In genomic region chr17:78092794-78093324, GRCh38 we compare ENCODE assay signal across 19 cellular contexts. TPM values are rescaled to one million over a fixed set of nuclear protein-coding genes. Genes with fewer than 3 reads are reported as not detected.
DNase-seq lines count a peak whose midpoint lies in the region; ATAC-seq, FAIRE-seq and TF ChIP-seq lines count a peak whose summit lies in the region.
"Had no signal": no experiment of that assay in that cellular context is flagged by ENCODE, and none has a peak within 500 bp of the region (broad histone marks: within the 10 kb centered on the region; RNA-seq: fewer than 3 reads in every experiment).

No MANE protein-coding gene starts in this region.

- POLR2A ChIA-PET in activated naive CD8-positive, alpha-beta T cell treated with anti-CD3 and anti-CD28 coated beads, Interleukin-2, amount 10 ng/mL, durations not matched to agents 7 days and 5 days (lab: Charles Lee), result no interaction called here
- POLR2A ChIA-PET in PC-3 (lab: Charles Lee; ENCODE audit: unreplicated experiment) (interaction anchor here (0.8 kb wide), 1 partner anchor 52 kb away, joined by 4 read pairs; no protein-coding TSS in a partner anchor), K562 (lab: Yijun Ruan, JAX) (interaction anchor here (0.6 to 1.3 kb wide), 2 partner anchors 20 to 94 kb away, joined by 3 to 4 read pairs; partner anchors contain the start of genes AFMID and TK1)

- peaks cover 3% of the 10 kb centered on the region for H3K4me1 Mint-ChIP-seq in activated naive CD8-positive, alpha-beta T cell treated with anti-CD3 and anti-CD28 coated beads, Interleukin-2, amount 10 ng/mL, durations not matched to agents 7 days and 5 days
- H3K4me1 Mint-ChIP-seq in activated naive CD8-positive, alpha-beta T cell treated with anti-CD3 and anti-CD28 coated beads, Interleukin-2, amount 50 U/mL, for 24 hours, result peaks cover 8% of the 10 kb centered on the region

- in situ Hi-C loops in K562 (cut with MboI), result no loop called here

- no peak for TF ChIP-seq RAD21 in K562 (CRISPR knock-in tag; conservative IDR thresholded peaks at IDR 0.05 in 1 of 2, IDR thresholded peaks at IDR 0.05 in 1 of 2)

- no peaks in the 10 kb centered on the region for H3K9me2 ChIP-seq in PC-3 (replicated peaks; ENCODE audit: low read length)

- H3K79me2 ChIP-seq in PC-3 (ENCODE audit: low read length) (no peaks in the 10 kb centered on the region), K562 (ENCODE audit: control insufficient read depth, insufficient read depth, low read length) (no peaks in the 10 kb centered on the region)

- H2AFZ ChIP-seq in PC-3 (ENCODE audit: low read length), result no peak overlapping the region
- no peak overlapping the region for H2AFZ ChIP-seq in K562 (ENCODE audit: low read depth, low read length)

- TF ChIP-seq CTCF in PC-3 (conservative IDR thresholded peaks at IDR 0.05; ENCODE audit: low read depth, low read length) (no peak), K562 (IDR thresholded peaks at IDR 0.05 in 2 of 3, conservative IDR thresholded peaks at IDR 0.05 in 1 of 3; ENCODE audit: insufficient read depth in 2 of 3, low read depth in 1 of 3, low read length in 3 of 3) (no peak), sigmoid colon (IDR thresholded peaks at IDR 0.05) (no peak)

- TF ChIP-seq POLR2A in K562 (conservative IDR thresholded peaks at IDR 0.05) (no peak), sigmoid colon (IDR thresholded peaks at IDR 0.05) (no peak)

- peaks cover 32% of the 10 kb centered on the region for H3K36me3 Mint-ChIP-seq in activated naive CD8-positive, alpha-beta T cell treated with anti-CD3 and anti-CD28 coated beads, Interleukin-2, amount 10 ng/mL, durations not matched to agents 7 days and 5 days
- peaks cover 25% of the 10 kb centered on the region for H3K36me3 Mint-ChIP-seq in activated naive CD8-positive, alpha-beta T cell treated with anti-CD3 and anti-CD28 coated beads, Interleukin-2, amount 50 U/mL, for 24 hours (ENCODE audit: low read depth)

- no peak for ATAC-seq in activated naive CD8-positive, alpha-beta T cell treated with anti-CD3 and anti-CD28 coated beads, Interleukin-2, amount 10 ng/mL, durations not matched to agents 7 days and 5 days (ENCODE audit: low read depth)
- no peak for ATAC-seq in activated naive CD8-positive, alpha-beta T cell treated with anti-CD3 and anti-CD28 coated beads, Interleukin-2, amount 50 U/mL, for 24 hours
- ATAC-seq in PC-3 (no peak), K562 (no peak), HG02623 (IDR thresholded peaks at IDR 0.05; ENCODE audit: unreplicated experiment) (no peak), GM19395 (IDR thresholded peaks at IDR 0.05; ENCODE audit: unreplicated experiment) (no peak)
- ATAC-seq: GM12878, HepG2 had no signal

- H3F3A ChIP-seq in PC-3 (ENCODE audit: low read length, unreplicated experiment), result no peaks in the 10 kb centered on the region

- WGBS in K562 (ENCODE audit: insufficient coverage, low coverage, missing lambda C conversion rate), result 68% methylated on average over 6 of the region's 6 CpGs
- 91 to 92% methylated on average over 6 of the region's 6 CpGs for WGBS in sigmoid colon, 2 donors

- CTCF ChIA-PET in PC-3 (lab: Charles Lee), result no interaction called here
- CTCF ChIA-PET in K562 (lab: Yijun Ruan, JAX; ENCODE audit: low intra/inter-chr PET ratio), result no interaction called here

- intact Hi-C loops in PC-3 (cut with micrococcal nuclease), result no loop called here
- intact Hi-C loops in K562 (cut with micrococcal nuclease), result no loop called here
- intact Hi-C loops in sigmoid colon (cut with DNase I), result no loop called here

- no peak overlapping the region for H3K9ac ChIP-seq in PC-3 (ENCODE audit: low read length)
- no peak overlapping the region for H3K9ac ChIP-seq in K562 (ENCODE audit: insufficient read depth in 1 of 2, low read depth in 2 of 2, low read length in 2 of 2)
- H3K9ac ChIP-seq: BLaER1 had no signal

- H3K9me3 Mint-ChIP-seq in activated naive CD8-positive, alpha-beta T cell treated with anti-CD3 and anti-CD28 coated beads, Interleukin-2, amount 10 ng/mL, durations not matched to agents 7 days and 5 days, result no peaks in the 10 kb centered on the region
- H3K9me3 Mint-ChIP-seq in activated naive CD8-positive, alpha-beta T cell treated with anti-CD3 and anti-CD28 coated beads, Interleukin-2, amount 50 U/mL, for 24 hours, result no peaks in the 10 kb centered on the region

- H3K4me2 ChIP-seq in PC-3 (ENCODE audit: low read length) (no peak overlapping the region), K562 (ENCODE audit: insufficient read depth, low read length) (no peak overlapping the region)
- H3K4me2 ChIP-seq: BLaER1 had no signal

- H3K9me1 ChIP-seq in K562 (ENCODE audit: control insufficient read depth, insufficient read depth, low read length), result no peaks in the 10 kb centered on the region

- no peak for DNase-seq in activated naive CD8-positive, alpha-beta T cell treated with anti-CD3 and anti-CD28 coated beads, Interleukin-2, amount 10 ng/mL, durations not matched to agents 7 days and 5 days
- no peak for DNase-seq in activated naive CD8-positive, alpha-beta T cell treated with anti-CD3 and anti-CD28 coated beads, Interleukin-2, amount 50 U/mL, for 24 hours
- peak; percentile 49 for DNase-seq in PC-3
- no peak for DNase-seq in K562 (ENCODE audit: extremely low read depth in 1 of 4, low spot score in 3 of 4)
- DNase-seq in sigmoid colon, result peak; percentile 47
- DNase-seq in NCI-H2196 (lab: John Stamatoyannopoulos, UW; ENCODE audit: unreplicated experiment), result no peak
- DNase-seq: 8988T, AML-193, DMS 273 treated with DMSO at 0.1 percent for 48 hours, GOT3 had no signal

- H3K4me1 ChIP-seq in PC-3 (ENCODE audit: insufficient read depth, low read length), result no peaks in the 10 kb centered on the region
- H3K4me1 ChIP-seq in K562 (replicated peaks in 1 of 2; ENCODE audit: control insufficient read depth in 2 of 2, insufficient read depth in 2 of 2, low read length in 2 of 2), result no peaks in the 10 kb centered on the region
- H3K4me1 ChIP-seq in sigmoid colon, result no peaks in the 10 kb centered on the region
- H3K4me1 ChIP-seq: BLaER1, HAP-1 had no signal

- BruUV-seq in PC-3 (replicated peaks; lab: Mats Ljungman, UMichigan), result no TSS peak
- BruUV-seq in K562 (replicated peaks; lab: Mats Ljungman, UMichigan), result no TSS peak

- TF ChIP-seq EP300 in K562 (IDR thresholded peaks at IDR 0.05; ENCODE audit: low read length) (no peak), sigmoid colon (IDR thresholded peaks at IDR 0.05) (no peak)

- H3K27ac ChIP-seq in PC-3 (ENCODE audit: low read length), result no peak overlapping the region
- no peak overlapping the region for H3K27ac ChIP-seq in K562 (ENCODE audit: extremely low read depth, low read depth, low read length)
- no peak overlapping the region for H3K27ac ChIP-seq in sigmoid colon
- H3K27ac ChIP-seq: BLaER1 had no signal

- H3K4me3 ChIP-seq in PC-3 (ENCODE audit: low read length), result no peak overlapping the region
- H3K4me3 ChIP-seq in K562, result no peak overlapping the region
- H3K4me3 ChIP-seq in sigmoid colon, result no peak overlapping the region
- H3K4me3 ChIP-seq: BLaER1, GM12878, HAP-1 had no signal

- peak overlapping the region; percentile 21 for H3K27ac Mint-ChIP-seq in activated naive CD8-positive, alpha-beta T cell treated with anti-CD3 and anti-CD28 coated beads, Interleukin-2, amount 10 ng/mL, durations not matched to agents 7 days and 5 days
- H3K27ac Mint-ChIP-seq in activated naive CD8-positive, alpha-beta T cell treated with anti-CD3 and anti-CD28 coated beads, Interleukin-2, amount 50 U/mL, for 24 hours, result no peak overlapping the region

- H3K27me3 ChIP-seq in PC-3 (ENCODE audit: low read length) (no peaks in the 10 kb centered on the region), K562 (ENCODE audit: control insufficient read depth in 2 of 2, insufficient read depth in 2 of 2, low read length in 2 of 2) (no peaks in the 10 kb centered on the region), sigmoid colon (no peaks in the 10 kb centered on the region)
- H3K27me3 ChIP-seq: BLaER1 had no signal

- no peaks in the 10 kb centered on the region for H3K9me3 ChIP-seq in PC-3 (ENCODE audit: low read length)
- no peaks in the 10 kb centered on the region for H3K9me3 ChIP-seq in K562 (replicated peaks; ENCODE audit: control insufficient read depth, insufficient read depth, low read depth, low read length)
- H3K9me3 ChIP-seq in sigmoid colon, result no peaks in the 10 kb centered on the region
- H3K9me3 ChIP-seq: BLaER1, HAP-1 had no signal

- H3K36me3 ChIP-seq in PC-3 (ENCODE audit: low read depth, low read length), result no peaks in the 10 kb centered on the region
- peaks cover 46% of the 10 kb centered on the region for H3K36me3 ChIP-seq in K562 (ENCODE audit: control insufficient read depth, insufficient read depth, low read length)
- peaks cover 35 to 99% (median 75%) of the 10 kb centered on the region in 4 donors for H3K36me3 ChIP-seq in sigmoid colon

- no peak for FAIRE-seq in K562 (lab: Jason Lieb, UNC)
- FAIRE-seq: GM12878, HepG2, HTR-8/SVneo had no signal

- H3K4me3 Mint-ChIP-seq in activated naive CD8-positive, alpha-beta T cell treated with anti-CD3 and anti-CD28 coated beads, Interleukin-2, amount 10 ng/mL, durations not matched to agents 7 days and 5 days, result no peak overlapping the region
- no peak overlapping the region for H3K4me3 Mint-ChIP-seq in activated naive CD8-positive, alpha-beta T cell treated with anti-CD3 and anti-CD28 coated beads, Interleukin-2, amount 50 U/mL, for 24 hours

- no peaks in the 10 kb centered on the region for H3K27me3 Mint-ChIP-seq in activated naive CD8-positive, alpha-beta T cell treated with anti-CD3 and anti-CD28 coated beads, Interleukin-2, amount 10 ng/mL, durations not matched to agents 7 days and 5 days
- no peaks in the 10 kb centered on the region for H3K27me3 Mint-ChIP-seq in activated naive CD8-positive, alpha-beta T cell treated with anti-CD3 and anti-CD28 coated beads, Interleukin-2, amount 50 U/mL, for 24 hours

- no peaks in the 10 kb centered on the region for H4K20me1 ChIP-seq in PC-3 (ENCODE audit: low read length)
- H4K20me1 ChIP-seq in K562 (replicated peaks; ENCODE audit: control insufficient read depth, insufficient read depth, low read length), result no peaks in the 10 kb centered on the region
- H4K20me1 ChIP-seq: BLaER1 had no signal

RNA-seq across cellular contexts. Expression of gene TMC6, which starts 35.7 kb away (rescaled TPM):
- 100 to 1,000 TPM; 638 to 646 TPM for total RNA-seq in activated naive CD8-positive, alpha-beta T cell treated with anti-CD3 and anti-CD28 coated beads, Interleukin-2, amount 10 ng/mL, durations not matched to agents 7 days and 5 days
- total RNA-seq in PC-3 (2014; rRNA removed) (97.3 and 138 TPM in 2 replicates), K562 (2014; rRNA removed) (183 and 200 TPM in 2 replicates), K562 (2014; rRNA removed; fragmentation: Illumina TruSeq; extraction: Trizol) (30.2 and 33.0 TPM in 2 replicates), K562 (2015; rRNA removed; fragmentation: Illumina TruSeq; extraction: Trizol) (64.8 and 66.9 TPM in 2 replicates), K562 (2021) (304 and 351 TPM in 2 replicates), sigmoid colon (10 to 100 TPM in 2 of 4 donors, 1 to 10 TPM in 2; 5.3 to 13.9 (median 8.9) TPM)
- 470 and 1,385 TPM in 2 replicates for total RNA-seq in K562 (2011; cell fraction: chromatin; rRNA removed; ENCODE audit: low replicate concordance)
- 924 and 982 TPM in 2 replicates for total RNA-seq in K562 (2011; cell fraction: nucleolus; rRNA removed)
- total RNA-seq in K562 (2011; cell fraction: nucleoplasm; rRNA removed), result 574 and 584 TPM in 2 replicates
- polyA plus RNA-seq in K562 (2011; rRNA removed) (66.9 and 116 TPM in 2 replicates), K562 (2014; fragmentation: Illumina TruSeq; extraction: Trizol) (36.6 and 87.5 TPM in 2 replicates), K562 (2014; fragmentation: Nextera tagmentation; extraction: Ambion mirVana) (1 to 10 TPM; 4.1 to 8.2 TPM), K562 (2014; rRNA removed) (201 and 246 TPM in 2 replicates), sigmoid colon (100 to 1,000 TPM in 1 of 3 donors, 10 to 100 TPM in 1, 1 to 10 TPM in 1; 9.0 to 145 (median 10.8) TPM)
- polyA plus RNA-seq in K562 (2011; cell fraction: cytosol; rRNA removed), result 66.0 and 200 TPM in 2 replicates
- 537 and 1,067 TPM in 2 replicates for polyA plus RNA-seq in K562 (2011; cell fraction: nucleus; rRNA removed)
- 156 and 191 TPM in 2 replicates for polyA plus RNA-seq in K562 (2012)
- polyA minus RNA-seq in K562 (2011; rRNA and poly(A)+ RNA removed), result 21.1 and 34.2 TPM in 2 replicates
- polyA minus RNA-seq in K562 (2011; cell fraction: cytosol; rRNA and poly(A)+ RNA removed), result 97.7 and 104 TPM in 2 replicates
- 176 and 224 TPM in 2 replicates for polyA minus RNA-seq in K562 (2011; cell fraction: nucleus; rRNA and poly(A)+ RNA removed)

RNA-seq across cellular contexts. Expression of gene TMC8, which starts 37.7 kb away (rescaled TPM):
- total RNA-seq in activated naive CD8-positive, alpha-beta T cell treated with anti-CD3 and anti-CD28 coated beads, Interleukin-2, amount 10 ng/mL, durations not matched to agents 7 days and 5 days, result 100 to 1,000 TPM; 336 to 340 TPM
- 4.6 and 5.3 TPM in 2 replicates for total RNA-seq in PC-3 (2014; rRNA removed)
- total RNA-seq in K562 (2011; cell fraction: chromatin; rRNA removed; ENCODE audit: low replicate concordance), result 23.0 and 64.6 TPM in 2 replicates
- total RNA-seq in K562 (2011; cell fraction: nucleolus; rRNA removed), result 33.3 and 43.0 TPM in 2 replicates
- 24.9 and 26.8 TPM in 2 replicates for total RNA-seq in K562 (2011; cell fraction: nucleoplasm; rRNA removed)
- total RNA-seq in K562 (2014; rRNA removed), result 4.8 TPM in 2 replicates
- total RNA-seq in K562 (2014; rRNA removed; fragmentation: Illumina TruSeq; extraction: Trizol), result 1.0 and 1.3 TPM in 2 replicates
- total RNA-seq in K562 (2015; rRNA removed; fragmentation: Illumina TruSeq; extraction: Trizol), result 1.3 TPM in 2 replicates
- total RNA-seq in K562 (2021), result 8.3 and 10.3 TPM in 2 replicates
- polyA plus RNA-seq in K562 (2011; rRNA removed), result 3.5 and 6.1 TPM in 2 replicates
- 1.9 and 10.1 TPM in 2 replicates for polyA plus RNA-seq in K562 (2011; cell fraction: cytosol; rRNA removed)
- 15.8 and 47.9 TPM in 2 replicates for polyA plus RNA-seq in K562 (2011; cell fraction: nucleus; rRNA removed)
- 7.4 and 8.2 TPM in 2 replicates for polyA plus RNA-seq in K562 (2012)
- 2.8 and 5.7 TPM in 2 replicates for polyA plus RNA-seq in K562 (2014; fragmentation: Illumina TruSeq; extraction: Trizol)
- polyA plus RNA-seq in K562 (2014; fragmentation: Nextera tagmentation; extraction: Ambion mirVana), result under 1 TPM; 0.13 to 0.21 TPM
- polyA plus RNA-seq in K562 (2014; rRNA removed), result 4.1 and 10.9 TPM in 2 replicates
- 2.4 and 2.5 TPM in 2 replicates for polyA minus RNA-seq in K562 (2011; rRNA and poly(A)+ RNA removed)
- 2.2 and 4.6 TPM in 2 replicates for polyA minus RNA-seq in K562 (2011; cell fraction: cytosol; rRNA and poly(A)+ RNA removed)
- polyA minus RNA-seq in K562 (2011; cell fraction: nucleus; rRNA and poly(A)+ RNA removed), result 9.6 and 12.8 TPM in 2 replicates
- 10 to 100 TPM in 1 of 4 donors, 1 to 10 TPM in 3; 2.8 to 13.2 (median 3.9) TPM for total RNA-seq in sigmoid colon
- polyA plus RNA-seq in sigmoid colon, result 10 to 100 TPM in 1 of 3 donors, 1 to 10 TPM in 2; 1.8 to 51.7 (median 2.1) TPM
- total RNA-seq: Daoy had no signal

RNA-seq across cellular contexts. Expression of gene C17orf99, which starts 53.3 kb away (rescaled TPM):
- not detected for total RNA-seq in activated naive CD8-positive, alpha-beta T cell treated with anti-CD3 and anti-CD28 coated beads, Interleukin-2, amount 10 ng/mL, durations not matched to agents 7 days and 5 days
- total RNA-seq in PC-3 (2014; rRNA removed), result 3.2 TPM in 1 of 2 replicates, not detected in the other
- total RNA-seq in K562 (2011; cell fraction: chromatin; rRNA removed; ENCODE audit: low replicate concordance), result 66.4 and 86.5 TPM in 2 replicates
- 51.9 and 66.7 TPM in 2 replicates for total RNA-seq in K562 (2011; cell fraction: nucleolus; rRNA removed)
- total RNA-seq in K562 (2011; cell fraction: nucleoplasm; rRNA removed), result 36.2 and 47.7 TPM in 2 replicates
- 16.8 and 17.3 TPM in 2 replicates for total RNA-seq in K562 (2014; rRNA removed)
- 7.1 and 7.5 TPM in 2 replicates for total RNA-seq in K562 (2014; rRNA removed; fragmentation: Illumina TruSeq; extraction: Trizol)
- total RNA-seq in K562 (2015; rRNA removed; fragmentation: Illumina TruSeq; extraction: Trizol), result 4.0 and 5.8 TPM in 2 replicates
- 16.4 and 18.9 TPM in 2 replicates for total RNA-seq in K562 (2021)
- polyA plus RNA-seq in K562 (2011; rRNA removed), result 15.9 and 16.2 TPM in 2 replicates
- polyA plus RNA-seq in K562 (2011; cell fraction: cytosol; rRNA removed), result 11.8 and 31.5 TPM in 2 replicates
- 30.9 and 68.9 TPM in 2 replicates for polyA plus RNA-seq in K562 (2011; cell fraction: nucleus; rRNA removed)
- polyA plus RNA-seq in K562 (2012), result 4.7 and 6.4 TPM in 2 replicates
- polyA plus RNA-seq in K562 (2014; fragmentation: Illumina TruSeq; extraction: Trizol), result 14.3 and 20.0 TPM in 2 replicates
- 1 to 10 TPM; 4.1 to 7.7 TPM for polyA plus RNA-seq in K562 (2014; fragmentation: Nextera tagmentation; extraction: Ambion mirVana)
- 16.4 and 19.9 TPM in 2 replicates for polyA plus RNA-seq in K562 (2014; rRNA removed)
- 2.7 and 10.0 TPM in 2 replicates for polyA minus RNA-seq in K562 (2011; rRNA and poly(A)+ RNA removed)
- polyA minus RNA-seq in K562 (2011; cell fraction: cytosol; rRNA and poly(A)+ RNA removed), result 6.5 and 11.1 TPM in 2 replicates
- polyA minus RNA-seq in K562 (2011; cell fraction: nucleus; rRNA and poly(A)+ RNA removed), result 5.6 and 11.8 TPM in 2 replicates
- total RNA-seq in sigmoid colon, result not detected
- polyA plus RNA-seq in sigmoid colon, result under 1 TPM in 1 of 3 donors, not detected in 2; 0.73 TPM
- total RNA-seq: Daoy, G401 had no signal

Comparison
In these comparisons a context has a peak if more than half of its experiments do, and no peak if none do; other contexts are left out.
1. DNase-seq: peak in PC-3 (single experiment) and sigmoid colon (single experiment); none in activated naive CD8-positive, alpha-beta T cell treated with anti-CD3 and anti-CD28 coated beads, Interleukin-2, amount 10 ng/mL, durations not matched to agents 7 days and 5 days (single experiment), activated naive CD8-positive, alpha-beta T cell treated with anti-CD3 and anti-CD28 coated beads, Interleukin-2, amount 50 U/mL, for 24 hours (single experiment), K562 (0 of 4) and NCI-H2196 (single experiment).
2. RNA of gene TMC8, which starts 37.7 kb away (total RNA-seq): 336 to 340 TPM in activated naive CD8-positive, alpha-beta T cell treated with anti-CD3 and anti-CD28 coated beads, Interleukin-2, amount 10 ng/mL, durations not matched to agents 7 days and 5 days; 2.8 to 13.2 TPM in sigmoid colon, 1.0 to 64.6 TPM in K562 and 4.6 to 5.3 TPM in PC-3; every median in the first group is over 4 times any median in the second.